Comparison of ENCODE assay signal across 1 cellular context in the genomic region with DNA sequence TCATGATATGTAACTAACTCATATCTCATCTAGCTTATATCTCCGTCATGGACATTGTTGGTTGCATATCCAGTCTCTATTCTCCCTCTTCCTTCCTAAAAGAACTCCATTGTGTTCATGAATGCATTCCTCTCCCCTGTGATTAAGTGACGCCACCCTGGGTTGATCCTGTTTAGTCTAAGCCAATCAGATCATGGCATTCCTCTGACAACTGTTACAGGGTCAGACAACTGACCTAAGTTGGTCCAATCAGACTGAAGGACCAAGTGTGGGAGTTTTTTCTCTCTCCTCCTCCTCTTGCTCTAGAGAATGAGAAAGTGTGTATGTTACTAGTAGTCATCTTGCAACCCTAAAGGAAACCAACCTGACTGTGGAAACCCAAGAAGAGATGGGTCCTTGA.
TF ChIP-seq lines count a peak whose summit lies in the region.

No MANE protein-coding gene starts in this region.

TF ChIP-seq in IMR-90, 13 proteins besides CTCF, POLR2A, EP300 and RAD21 (continued from another document):
- no peak for TF ChIP-seq FOS (IDR thresholded peaks at IDR 0.05; ENCODE audit: low read depth, low read length)
- TF ChIP-seq SMC3 (IDR thresholded peaks at IDR 0.05; ENCODE audit: low read depth, low read length) = no peak
- TF ChIP-seq BHLHE40 (IDR thresholded peaks at IDR 0.05; ENCODE audit: low read depth, low read length) = no peak
- no peak for TF ChIP-seq RCOR1 (IDR thresholded peaks at IDR 0.05; ENCODE audit: insufficient replicate concordance, low read length)
- TF ChIP-seq MAZ (IDR thresholded peaks at IDR 0.05; ENCODE audit: borderline replicate concordance, low read depth, low read length) = no peak
- TF ChIP-seq MAFK (IDR thresholded peaks at IDR 0.05; ENCODE audit: low read depth, low read length) = no peak
- TF ChIP-seq, protein P1, sequence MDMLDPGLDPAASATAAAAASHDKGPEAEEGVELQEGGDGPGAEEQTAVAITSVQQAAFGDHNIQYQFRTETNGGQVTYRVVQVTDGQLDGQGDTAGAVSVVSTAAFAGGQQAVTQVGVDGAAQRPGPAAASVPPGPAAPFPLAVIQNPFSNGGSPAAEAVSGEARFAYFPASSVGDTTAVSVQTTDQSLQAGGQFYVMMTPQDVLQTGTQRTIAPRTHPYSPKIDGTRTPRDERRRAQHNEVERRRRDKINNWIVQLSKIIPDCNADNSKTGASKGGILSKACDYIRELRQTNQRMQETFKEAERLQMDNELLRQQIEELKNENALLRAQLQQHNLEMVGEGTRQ (IDR thresholded peaks at IDR 0.05; ENCODE audit: low read depth, low read length) = no peak
- TF ChIP-seq, protein P2, sequence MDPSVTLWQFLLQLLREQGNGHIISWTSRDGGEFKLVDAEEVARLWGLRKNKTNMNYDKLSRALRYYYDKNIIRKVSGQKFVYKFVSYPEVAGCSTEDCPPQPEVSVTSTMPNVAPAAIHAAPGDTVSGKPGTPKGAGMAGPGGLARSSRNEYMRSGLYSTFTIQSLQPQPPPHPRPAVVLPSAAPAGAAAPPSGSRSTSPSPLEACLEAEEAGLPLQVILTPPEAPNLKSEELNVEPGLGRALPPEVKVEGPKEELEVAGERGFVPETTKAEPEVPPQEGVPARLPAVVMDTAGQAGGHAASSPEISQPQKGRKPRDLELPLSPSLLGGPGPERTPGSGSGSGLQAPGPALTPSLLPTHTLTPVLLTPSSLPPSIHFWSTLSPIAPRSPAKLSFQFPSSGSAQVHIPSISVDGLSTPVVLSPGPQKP (IDR thresholded peaks at IDR 0.05; ENCODE audit: borderline replicate concordance, low read depth, low read length) = no peak
- TF ChIP-seq CEBPB (IDR thresholded peaks at IDR 0.05; ENCODE audit: low read depth, low read length) = no peak
- no peak for TF ChIP-seq NFE2L2 (IDR thresholded peaks at IDR 0.05; ENCODE audit: low read depth, low read length)
- no peak for TF ChIP-seq CHD1 (IDR thresholded peaks at IDR 0.05; ENCODE audit: low read depth, low read length)
